ENCODE assay signal across 9 cellular contexts in the genomic region with DNA sequence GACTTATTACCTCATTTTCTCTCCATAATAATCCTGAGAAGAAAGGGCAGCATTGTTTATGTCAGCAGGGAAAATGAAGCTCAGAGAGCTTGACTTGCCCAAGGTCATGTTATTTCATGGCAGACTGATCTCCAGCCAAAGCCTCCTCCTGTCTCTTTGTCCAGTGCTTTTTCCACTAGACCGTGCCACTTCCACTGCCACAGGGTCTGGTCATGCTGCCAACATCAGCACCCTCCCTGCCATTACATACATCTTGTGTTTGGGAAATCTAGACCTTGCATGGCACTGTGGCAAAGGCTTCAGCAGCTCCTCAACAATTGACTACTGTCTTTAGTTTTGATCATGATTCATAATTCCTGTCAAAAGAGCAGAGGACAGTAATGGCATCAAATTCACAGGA.
"Had no signal": no experiment of that assay in that cellular context is flagged by ENCODE, and none has a peak within 500 bp of the region (broad histone marks: within the 10 kb centered on the region; RNA-seq: fewer than 3 reads in every experiment).

No MANE protein-coding gene starts in this region.

- H3K4me3 ChIP-seq: GM23338, K562 had no signal

- H3K27ac Mint-ChIP-seq: GM23338, H9 had no signal

- ATAC-seq: GM23338, K562 had no signal

- DNase-seq: H9, HCEC 1CT, IMR-90, KG1 had no signal

- FAIRE-seq: H1, H54, HTR-8/SVneo had no signal

- H3K4me1 Mint-ChIP-seq: GM23338, H9 had no signal

- H3K4me3 Mint-ChIP-seq: GM23338, H9 had no signal
